Comparison of ENCODE assay signal across 7 cellular contexts in genomic region chr5:172835246-172836030, GRCh38. TPM values are rescaled to one million over a fixed set of nuclear protein-coding genes. Genes with fewer than 3 reads are reported as not detected.
A peak's percentile ranks its signal among the peaks of the same experiment; 100 is the strongest.
DNase-seq lines count a peak whose midpoint lies in the region; FAIRE-seq and TF ChIP-seq lines count a peak whose summit lies in the region.

No MANE protein-coding gene starts in this region.

- H3K27ac ChIP-seq in keratinocyte (ENCODE audit: control insufficient read depth, insufficient read depth, low read length) (peak overlapping the region; percentile 77), substantia nigra (ENCODE audit: low read depth, low read length, poor library complexity, severe bottlenecking) (peak overlapping the region; percentile 76)

- H3K4me3 ChIP-seq in HFF-Myc (replicated peaks; ENCODE audit: low read depth, low read length), result peak overlapping the region; percentile 83
- H3K4me3 ChIP-seq in keratinocyte (ENCODE audit: control insufficient read depth in 2 of 3, extremely low read depth in 1 of 3, insufficient read depth in 2 of 3, low read depth in 1 of 3, low read length in 3 of 3), result peak overlapping the region; percentile 74 to 89 (median 77)

- no peaks in the 10 kb centered on the region for H3K27me3 ChIP-seq in keratinocyte (ENCODE audit: control insufficient read depth, extremely low read depth, insufficient read depth, low read length)

- intact Hi-C loops in activated T-helper 2 cell treated with anti-CD3 and anti-CD28 coated beads, Interferon-gamma antibody, Interleukin-2, Interleukin-4, amounts not matched to agents 10 μg/mL and 5 μg/mL and 100 μg/mL, durations not matched to agents 14 hours and 24 hours and 36 hours (cut with micrococcal nuclease), result loop anchor here (2.0 to 10.0 kb wide), 2 partner anchors 63 to 121 kb away; no protein-coding TSS in a partner anchor

- no peak overlapping the region for H2AFZ ChIP-seq in keratinocyte (ENCODE audit: control insufficient read depth, low read length)

- peak overlapping the region; percentile 71 for H3K4me2 ChIP-seq in keratinocyte (ENCODE audit: control insufficient read depth, extremely low read depth, insufficient read depth, low read depth, low read length)

- H3K27ac Mint-ChIP-seq in activated T-helper 2 cell treated with anti-CD3 and anti-CD28 coated beads, Interferon-gamma antibody, Interleukin-2, Interleukin-4, amounts not matched to agents 10 μg/mL and 5 μg/mL and 100 μg/mL, durations not matched to agents 14 hours and 24 hours and 36 hours, result peak overlapping the region; percentile 22

- H3K9ac ChIP-seq in keratinocyte (ENCODE audit: control insufficient read depth, extremely low read depth, insufficient read depth, low read length), result peak overlapping the region; percentile 84

- H3K36me3 Mint-ChIP-seq in activated T-helper 2 cell treated with anti-CD3 and anti-CD28 coated beads, Interferon-gamma antibody, Interleukin-2, Interleukin-4, amounts not matched to agents 10 μg/mL and 5 μg/mL and 100 μg/mL, durations not matched to agents 14 hours and 24 hours and 36 hours (ENCODE audit: low read depth), result peaks cover 2% of the 10 kb centered on the region

- DNase-seq in HFF-Myc (ENCODE audit: extremely low read depth, low read depth), result no peak
- DNase-seq in activated T-helper 2 cell treated with anti-CD3 and anti-CD28 coated beads, Interferon-gamma antibody, Interleukin-2, Interleukin-4, amounts not matched to agents 10 μg/mL and 5 μg/mL and 100 μg/mL, durations not matched to agents 14 hours and 24 hours and 36 hours (ENCODE audit: low spot score), result no peak
- no peak for DNase-seq in keratinocyte (ENCODE audit: low read depth, low spot score)
- DNase-seq in substantia nigra (lab: John Stamatoyannopoulos, UW), result peak in 1 of 49 donors; percentile 61
- no peak for DNase-seq in NCI-H345 treated with DMSO at 0.1 percent for 48 hours (lab: John Stamatoyannopoulos, UW; ENCODE audit: unreplicated experiment)
- no peak for DNase-seq in D341Med (ENCODE audit: low spot score)
- DNase-seq in NOMO-1 treated with dmso at 0.1 percent for 144 hours (lab: John Stamatoyannopoulos, UW; ENCODE audit: unreplicated experiment), result no peak

- FAIRE-seq in keratinocyte (lab: Jason Lieb, UNC), result no peak

- H3K4me3 Mint-ChIP-seq in activated T-helper 2 cell treated with anti-CD3 and anti-CD28 coated beads, Interferon-gamma antibody, Interleukin-2, Interleukin-4, amounts not matched to agents 10 μg/mL and 5 μg/mL and 100 μg/mL, durations not matched to agents 14 hours and 24 hours and 36 hours (ENCODE audit: low read depth), result peak overlapping the region; percentile 81

- H3K9me3 Mint-ChIP-seq in activated T-helper 2 cell treated with anti-CD3 and anti-CD28 coated beads, Interferon-gamma antibody, Interleukin-2, Interleukin-4, amounts not matched to agents 10 μg/mL and 5 μg/mL and 100 μg/mL, durations not matched to agents 14 hours and 24 hours and 36 hours, result no peaks in the 10 kb centered on the region

- H3K36me3 ChIP-seq in keratinocyte (ENCODE audit: control insufficient read depth in 2 of 2, extremely low read depth in 1 of 2, insufficient read depth in 2 of 2, low read length in 2 of 2), result peaks cover 3 to 11% of the 10 kb centered on the region in 2 experiments

- TF ChIP-seq CTCF in HFF-Myc (IDR thresholded peaks at IDR 0.05; ENCODE audit: low read depth, low read length, missing control alignments) (no peak), keratinocyte (optimal IDR thresholded peaks at IDR 0.05 in 1 of 3, IDR thresholded peaks at IDR 0.05 in 1 of 3, conservative IDR thresholded peaks at IDR 0.05 in 1 of 3; ENCODE audit: extremely low read depth in 1 of 3, insufficient read depth in 2 of 3, low read length in 3 of 3) (no peak)

- no peaks in the 10 kb centered on the region for H4K20me1 ChIP-seq in keratinocyte (ENCODE audit: control insufficient read depth, extremely low read depth, insufficient read depth, low read length)

- dilution Hi-C loops in keratinocyte (cut with MboI; ENCODE audit: extremely low pct_ligation_motif_present, low sequenced_read_pairs), result no loop called here

- H3K9me3 ChIP-seq in keratinocyte (ENCODE audit: control insufficient read depth, low read depth, low read length), result no peaks in the 10 kb centered on the region

- peaks cover 34% of the 10 kb centered on the region for H3K4me1 Mint-ChIP-seq in activated T-helper 2 cell treated with anti-CD3 and anti-CD28 coated beads, Interferon-gamma antibody, Interleukin-2, Interleukin-4, amounts not matched to agents 10 μg/mL and 5 μg/mL and 100 μg/mL, durations not matched to agents 14 hours and 24 hours and 36 hours (ENCODE audit: low read depth)

- peaks cover 41% of the 10 kb centered on the region for H3K79me2 ChIP-seq in keratinocyte (ENCODE audit: control insufficient read depth, insufficient read depth, low read length)

- H3K9me1 ChIP-seq in keratinocyte (ENCODE audit: control insufficient read depth, extremely low read depth, insufficient read depth, low read length), result no peaks in the 10 kb centered on the region

- no peaks in the 10 kb centered on the region for H3K27me3 Mint-ChIP-seq in activated T-helper 2 cell treated with anti-CD3 and anti-CD28 coated beads, Interferon-gamma antibody, Interleukin-2, Interleukin-4, amounts not matched to agents 10 μg/mL and 5 μg/mL and 100 μg/mL, durations not matched to agents 14 hours and 24 hours and 36 hours (ENCODE audit: low read depth)

- H3K4me1 ChIP-seq in keratinocyte (ENCODE audit: control insufficient read depth, extremely low read depth, insufficient read depth, low read length), result peaks cover 13% of the 10 kb centered on the region

RNA-seq across cellular contexts. Expression of gene ERGIC1, which starts 1.4 kb away (rescaled TPM):
- total RNA-seq in activated T-helper 2 cell treated with anti-CD3 and anti-CD28 coated beads, Interferon-gamma antibody, Interleukin-2, Interleukin-4, amounts not matched to agents 10 μg/mL and 5 μg/mL and 100 μg/mL, durations not matched to agents 14 hours and 24 hours and 36 hours, result 53.1 and 54.8 TPM in 2 replicates
- polyA plus RNA-seq in keratinocyte, result 89.5 to 105 TPM (median 93.4 TPM) in 3 replicates
- 25.2 TPM for polyA plus RNA-seq in keratinocyte (2011; ENCODE audit: low read depth)
- polyA plus RNA-seq in keratinocyte (2011; cell fraction: cytosol; rRNA removed), result 92.4 and 115 TPM in 2 replicates
- polyA plus RNA-seq in keratinocyte (2011; cell fraction: nucleus; rRNA removed), result 48.2 and 60.3 TPM in 2 replicates
- polyA plus RNA-seq in keratinocyte (2012; ENCODE audit: low replicate concordance), result 51.3 and 98.7 TPM in 2 replicates
- polyA minus RNA-seq in keratinocyte, result 162 to 220 TPM (median 183 TPM) in 3 replicates
- 102 TPM for polyA minus RNA-seq in keratinocyte (2011; cell fraction: cytosol; rRNA and poly(A)+ RNA removed)
- 34.2 and 59.5 TPM in 2 replicates for polyA minus RNA-seq in keratinocyte (2011; cell fraction: nucleus; rRNA and poly(A)+ RNA removed)
